Comparison of ENCODE assay signal across 10 cellular contexts in genomic region chr3:194132465-194133358, GRCh38. TPM values are rescaled to one million over a fixed set of nuclear protein-coding genes. Genes with fewer than 3 reads are reported as not detected.
A peak's percentile ranks its signal among the peaks of the same experiment; 100 is the strongest.
DNase-seq lines count a peak whose midpoint lies in the region; ATAC-seq, FAIRE-seq and TF ChIP-seq lines count a peak whose summit lies in the region.
"Had no signal": no experiment of that assay in that cellular context is flagged by ENCODE, and none has a peak within 500 bp of the region (broad histone marks: within the 10 kb centered on the region; RNA-seq: fewer than 3 reads in every experiment).

No MANE protein-coding gene starts in this region.

- H3K9ac ChIP-seq in H9 (ENCODE audit: extremely low read depth, insufficient read length, low read length): no peak overlapping the region
- peak overlapping the region; percentile 71 for H3K9ac ChIP-seq in HepG2 (ENCODE audit: insufficient read depth, low read depth, low read length)

- TF ChIP-seq CTCF in 22Rv1 (IDR thresholded peaks at IDR 0.05): no peak
- no peak for TF ChIP-seq CTCF in H9 (conservative IDR thresholded peaks at IDR 0.05)
- no peak for TF ChIP-seq CTCF in adrenal gland (IDR thresholded peaks at IDR 0.05)
- TF ChIP-seq CTCF in HepG2 (CRISPR knock-in tag; IDR thresholded peaks at IDR 0.05): no peak

- no peak overlapping the region for H4K5ac ChIP-seq in H9 (ENCODE audit: insufficient read length, low read depth, low read length)

- H3K36me3 Mint-ChIP-seq in H9 (ENCODE audit: insufficient read depth in 1 of 3, low read depth in 3 of 3): peaks cover 0 to 11% (median 5%) of the 10 kb centered on the region in 3 experiments; a peak in 4 of 7 replicates

- no peaks in the 10 kb centered on the region for H4K20me1 ChIP-seq in H9 (ENCODE audit: control insufficient read depth, insufficient read depth, insufficient read length)
- H4K20me1 ChIP-seq in HepG2 (ENCODE audit: insufficient read depth, low read length): peaks cover 15% of the 10 kb centered on the region; the same call in 1 of the 2 replicates

- H3K4me1 ChIP-seq in H9 (ENCODE audit: insufficient read depth, low read length) (peaks cover 25% of the 10 kb centered on the region; the same call in 1 of the 2 replicates), adrenal gland (replicated peaks in 1 of 2) (peaks cover 10 to 14% of the 10 kb centered on the region in 2 donors), HepG2 (ENCODE audit: insufficient read depth, low read length) (peaks cover 54% of the 10 kb centered on the region)

- peak overlapping the region; percentile 67 to 76; a peak in 4 of 5 replicates for H3K4me3 Mint-ChIP-seq in H9

- intact Hi-C loops in adrenal gland (cut with DNase I) (loop anchor here in 1 of 2 donors (10.0 kb wide), 1 partner anchor 128 kb away; no protein-coding TSS in a partner anchor), HepG2 (cut with micrococcal nuclease; ENCODE audit: unreplicated experiment) (loop anchor here (10.0 kb wide), 2 partner anchors 468 to 538 kb away; partner anchors contain the start of gene OPA1)

- H3K27me3 ChIP-seq in H9 (ENCODE audit: insufficient read depth, low read length) (no peaks in the 10 kb centered on the region; the same call in 1 of the 2 replicates), adrenal gland (no peaks in the 10 kb centered on the region), HepG2 (ENCODE audit: control insufficient read depth in 1 of 2, insufficient read depth in 2 of 2, low read length in 2 of 2) (no peaks in the 10 kb centered on the region; a peak in 1 of 5 replicates)

- peak overlapping the region; percentile 34; the same call in 1 of the 2 replicates for H3K14ac ChIP-seq in H9 (ENCODE audit: insufficient read depth, low read length)

- H3K27ac ChIP-seq in 22Rv1: peak overlapping the region; percentile 99
- H3K27ac ChIP-seq in H9 (ENCODE audit: insufficient read length, low read depth, low read length): no peak overlapping the region
- H3K27ac ChIP-seq in adrenal gland: peak overlapping the region in 3 of 5 donors; percentile 67 to 97 (median 71)
- H3K27ac ChIP-seq in HepG2 (ENCODE audit: extremely low read length, insufficient read depth, low read length): peak overlapping the region; percentile 85

- no peak overlapping the region for H3K4me3 ChIP-seq in adrenal gland
- peak overlapping the region in 2 of 3 experiments; percentile 47 to 70; a peak in 3 of 6 replicates for H3K4me3 ChIP-seq in HepG2 (replicated peaks in 1 of 3; ENCODE audit: insufficient read depth in 1 of 3, low read depth in 2 of 3, low read length in 3 of 3)

- no peak for ATAC-seq in HepG2
- no peak for ATAC-seq in HG02840 (IDR thresholded peaks at IDR 0.05; ENCODE audit: low FRiP score, unreplicated experiment)
- no peak for ATAC-seq in GM21360 (IDR thresholded peaks at IDR 0.05; ENCODE audit: unreplicated experiment)

- no peaks in the 10 kb centered on the region for H3K79me2 ChIP-seq in H9 (ENCODE audit: insufficient read depth, low read length)
- peaks cover 21% of the 10 kb centered on the region for H3K79me2 ChIP-seq in HepG2 (ENCODE audit: insufficient read depth, low read length)

- H3K79me1 ChIP-seq in H9 (ENCODE audit: insufficient read depth, low read depth, low read length, poor library complexity, severe bottlenecking): no peaks in the 10 kb centered on the region

- H2AK5ac ChIP-seq in H9 (ENCODE audit: insufficient read length, low read length): no peak overlapping the region

- H3K4ac ChIP-seq in H9 (ENCODE audit: low read depth, low read length): no peak overlapping the region

- DNase-seq in H9 (no peak), adrenal gland (no peak), HepG2 (ENCODE audit: low spot score) (peak; percentile 35), SW 1271 (lab: John Stamatoyannopoulos, UW) (no peak), T1000 (lab: John Stamatoyannopoulos, UW) (no peak)
- DNase-seq: activated effector memory CD4-positive, alpha-beta T cell treated with anti-CD3 and anti-CD28 coated beads, Interleukin-2, amount 50 U/mL, for 16 hours had no signal

- no peaks in the 10 kb centered on the region for H3K9me3 ChIP-seq in H9 (ENCODE audit: control insufficient read depth, low read depth, low read length)
- H3K9me3 ChIP-seq in adrenal gland (replicated peaks in 1 of 3): no peaks in the 10 kb centered on the region
- no peaks in the 10 kb centered on the region for H3K9me3 ChIP-seq in HepG2 (ENCODE audit: low read length)

- WGBS in H9 (ENCODE audit: extremely low coverage, insufficient read length, low lambda C conversion rate): no CpG with 5 or more reads among the region's 6 CpGs
- 84 to 90% (median 87%) methylated on average over 6 of the region's 6 CpGs for WGBS in adrenal gland, 4 donors
- WGBS in HepG2 (ENCODE audit: low lambda C conversion rate): 13% methylated on average over 6 of the region's 6 CpGs

- no peak overlapping the region for H2AFZ ChIP-seq in H9 (ENCODE audit: low read length)
- H2AFZ ChIP-seq in HepG2 (ENCODE audit: low read length): no peak overlapping the region

- no peak overlapping the region for H2BK120ac ChIP-seq in H9 (ENCODE audit: low read depth, low read length, poor library complexity, severe bottlenecking)

- TF ChIP-seq POLR2A in adrenal gland (IDR thresholded peaks at IDR 0.05) (no peak), HepG2 (IDR thresholded peaks at IDR 0.05; ENCODE audit: insufficient read depth in 1 of 2, low read depth in 2 of 2, low read length in 2 of 2) (no peak; a peak in 1 of 4 replicates)

- peak overlapping the region in 2 of 3 experiments; percentile 60 to 62; a peak in 5 of 7 replicates for H3K27ac Mint-ChIP-seq in H9
- H3K27ac Mint-ChIP-seq: stimulated activated naive CD8-positive, alpha-beta T cell treated with anti-CD3 and anti-CD28 coated beads, Interleukin-15, amount 100 ng/mL, for 72 hours had no signal

- no peak overlapping the region for H4K8ac ChIP-seq in H9 (replicated peaks; ENCODE audit: insufficient read length, low read depth, low read length)

- no peaks in the 10 kb centered on the region; a peak in 2 of 5 replicates for H3K9me3 Mint-ChIP-seq in H9
- H3K9me3 Mint-ChIP-seq: stimulated activated naive CD8-positive, alpha-beta T cell treated with anti-CD3 and anti-CD28 coated beads, Interleukin-15, amount 100 ng/mL, for 72 hours had no signal

- no peak overlapping the region for H2BK20ac ChIP-seq in H9 (ENCODE audit: low read depth, low read length, poor library complexity, severe bottlenecking)

- no peak overlapping the region for H2BK15ac ChIP-seq in H9 (ENCODE audit: low read depth, low read length)

- FAIRE-seq in HepG2 (lab: Jason Lieb, UNC): peak; percentile 39

- H4K91ac ChIP-seq in H9 (ENCODE audit: insufficient read length, low read depth, low read length): no peak overlapping the region

- no peak overlapping the region for H3K23ac ChIP-seq in H9 (ENCODE audit: insufficient read length, low read depth, low read length)

- no TSS peak for BruUV-seq in HepG2 (replicated peaks; lab: Mats Ljungman, UMichigan)

- in situ Hi-C loops in HepG2 (cut with HindIII; ENCODE audit: extremely low pct_ligation_motif_present, low pct_unique_long_range_greater_than_20kb): loop anchor here (10.0 kb wide), 1 partner anchor 58 kb away; no protein-coding TSS in a partner anchor

- peak overlapping the region; percentile 6 for H3K4me2 ChIP-seq in H9 (ENCODE audit: insufficient read depth, insufficient read length, low read length)
- peak overlapping the region; percentile 87 for H3K4me2 ChIP-seq in HepG2 (ENCODE audit: low read depth, low read length)

- H3K36me3 ChIP-seq in adrenal gland (replicated peaks in 1 of 2) (no peaks in the 10 kb centered on the region), HepG2 (replicated peaks in 1 of 2; ENCODE audit: control insufficient read depth in 1 of 2, insufficient read depth in 2 of 2, low read length in 2 of 2) (no peaks in the 10 kb centered on the region)

- peaks cover 55 to 60% of the 10 kb centered on the region in 2 experiments for H3K4me1 Mint-ChIP-seq in H9

- peak overlapping the region; percentile 59 for H3K18ac ChIP-seq in H9 (ENCODE audit: insufficient read length, low read depth, low read length)

- H2BK5ac ChIP-seq in H9 (ENCODE audit: insufficient read length, low read length): no peak overlapping the region

- H3T11ph ChIP-seq in H9 (ENCODE audit: low read length): no peak overlapping the region

- POLR2A ChIA-PET in HepG2 (lab: Yijun Ruan, JAX): interaction anchor here (1.2 to 11.5 kb wide), 14 partner anchors 9 to 421 kb away, joined by 3 to 128 read pairs (median 16); no protein-coding TSS in a partner anchor

- peaks cover 49% of the 10 kb centered on the region for H3K27me3 Mint-ChIP-seq in H9 (ENCODE audit: low read depth)

- TF ChIP-seq RAD21 in HepG2 (CRISPR knock-in tag; IDR thresholded peaks at IDR 0.05): no peak

- no peak overlapping the region for H3K56ac ChIP-seq in H9 (ENCODE audit: insufficient read length, low read depth, low read length)

- TF ChIP-seq EP300 in HepG2 (IDR thresholded peaks at IDR 0.05; ENCODE audit: low read depth in 2 of 2, low read length in 2 of 2) (no peak), HepG2 (CRISPR knock-in tag; IDR thresholded peaks at IDR 0.05; ENCODE audit: borderline replicate concordance) (no peak)

- CTCF ChIA-PET in HepG2 (lab: Yijun Ruan, JAX; ENCODE audit: low intra/inter-chr PET ratio, low total read pairs): no interaction called here

- no peak overlapping the region for H2BK12ac ChIP-seq in H9 (ENCODE audit: insufficient read length, low read depth, low read length)

- peaks cover 20% of the 10 kb centered on the region for H3K23me2 ChIP-seq in H9 (ENCODE audit: insufficient read length, low read depth, low read length, poor library complexity, severe bottlenecking)

RNA-seq across cellular contexts. Expression of gene HES1, which starts 3.2 kb away (rescaled TPM):
- total RNA-seq in H9 (2021) (23.2 and 23.3 TPM in 2 replicates), adrenal gland (10 to 100 TPM; 22.8 to 59.3 (median 38.8) TPM), HepG2 (2016; rRNA removed; fragmentation: Illumina TruSeq; extraction: Trizol) (15.0 and 19.8 TPM in 2 replicates)
- polyA plus RNA-seq in adrenal gland (10 to 100 TPM; 14.3 to 34.3 (median 34.2) TPM), HepG2 (2011; rRNA removed) (15.4 and 16.6 TPM in 2 replicates)
- total RNA-seq in HepG2 (2016; cell fraction: cytosol; rRNA removed; fragmentation: Illumina TruSeq; extraction: Trizol; ENCODE audit: low read depth): 16.2 and 16.8 TPM in 2 replicates
- total RNA-seq in HepG2 (2016; cell fraction: insoluble cytoplasmic fraction; rRNA removed; fragmentation: Illumina TruSeq; extraction: Trizol): 14.9 and 18.9 TPM in 2 replicates
- 17.2 and 18.1 TPM in 2 replicates for total RNA-seq in HepG2 (2016; cell fraction: membrane; rRNA removed; fragmentation: Illumina TruSeq; extraction: Trizol)
- 20.8 and 25.5 TPM in 2 replicates for total RNA-seq in HepG2 (2016; cell fraction: nucleus; rRNA removed; fragmentation: Illumina TruSeq; extraction: Trizol)
- 13.8 and 15.8 TPM in 2 replicates for polyA plus RNA-seq in HepG2 (2011; cell fraction: cytosol; rRNA removed)
- polyA plus RNA-seq in HepG2 (2011; cell fraction: nucleus; rRNA removed): 27.8 and 33.4 TPM in 2 replicates
- polyA plus RNA-seq in HepG2 (2012): 20.4 and 25.8 TPM in 2 replicates
- 3.5 and 4.3 TPM in 2 replicates for polyA plus RNA-seq in HepG2 (2016; cell fraction: cytosol; fragmentation: Illumina TruSeq; extraction: Trizol; ENCODE audit: low read depth)
- 14.5 and 15.2 TPM in 2 replicates for polyA plus RNA-seq in HepG2 (2016; cell fraction: insoluble cytoplasmic fraction; fragmentation: Illumina TruSeq; extraction: Trizol; ENCODE audit: low read depth)
- polyA plus RNA-seq in HepG2 (2016; cell fraction: membrane; fragmentation: Illumina TruSeq; extraction: Trizol; ENCODE audit: low read depth): 4.3 and 4.5 TPM in 2 replicates
- polyA plus RNA-seq in HepG2 (2016; cell fraction: nucleus; fragmentation: Illumina TruSeq; extraction: Trizol; ENCODE audit: insufficient read depth, low read depth): 31.4 and 34.9 TPM in 2 replicates
- 4.8 and 36.7 TPM in 2 replicates for polyA minus RNA-seq in HepG2 (2011; rRNA and poly(A)+ RNA removed; ENCODE audit: low replicate concordance)
- 37.8 and 44.8 TPM in 2 replicates for polyA minus RNA-seq in HepG2 (2011; cell fraction: cytosol; rRNA and poly(A)+ RNA removed)
- 45.6 and 54.7 TPM in 2 replicates for polyA minus RNA-seq in HepG2 (2011; cell fraction: nucleus; rRNA and poly(A)+ RNA removed)

Comparison
In these comparisons a context has a peak if more than half of its experiments do, and no peak if none do; other contexts are left out.
1. H3K4me3 ChIP-seq: peak in HepG2 (2 of 3); none in adrenal gland (0 of 4).